In the genomic region with DNA sequence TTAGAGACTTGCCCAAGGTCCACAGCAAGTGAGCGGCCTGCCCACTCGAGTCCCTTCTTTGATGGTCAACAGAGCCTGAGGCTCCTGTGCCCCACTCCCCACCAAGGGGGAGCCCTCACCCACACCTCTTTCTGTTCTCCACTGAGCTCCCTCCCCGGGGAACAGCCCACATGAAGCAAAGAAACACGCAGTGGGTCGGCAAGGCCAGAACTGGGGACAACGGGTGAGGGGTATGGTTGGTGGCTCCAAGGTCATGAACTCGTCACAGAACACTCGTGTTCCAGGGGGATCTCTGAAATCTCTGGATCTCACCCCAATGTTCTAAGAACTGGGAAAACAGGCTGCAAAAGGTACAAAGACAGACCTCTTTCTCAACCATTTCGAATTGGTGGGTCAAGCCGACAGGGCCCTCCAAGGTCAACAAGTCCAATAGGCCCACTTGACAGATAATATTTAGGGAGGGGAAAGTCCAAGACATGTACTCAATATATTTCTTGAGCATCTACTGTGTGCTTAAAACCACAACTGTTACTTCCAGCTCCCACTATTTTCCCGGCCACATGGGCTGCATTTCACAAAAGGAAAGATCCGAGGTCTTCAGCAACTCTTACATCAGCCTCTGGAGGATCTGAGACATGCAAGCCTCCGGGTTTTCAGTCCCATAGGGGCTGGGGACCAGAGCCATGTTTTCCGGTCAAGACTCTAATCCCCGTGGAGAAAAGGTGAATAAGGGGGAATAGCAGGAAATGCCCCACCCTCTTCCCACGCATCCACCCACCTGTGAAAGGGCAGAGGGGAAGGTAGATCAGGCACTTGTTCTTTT, we compare ENCODE assay signal across 10 cellular contexts. TPM values are rescaled to one million over a fixed set of nuclear protein-coding genes. Genes with fewer than 3 reads are reported as not detected.
DNase-seq lines count a peak whose midpoint lies in the region; ATAC-seq and TF ChIP-seq lines count a peak whose summit lies in the region.
"Had no signal": no experiment of that assay in that cellular context is flagged by ENCODE, and none has a peak within 500 bp of the region (broad histone marks: within the 10 kb centered on the region; RNA-seq: fewer than 3 reads in every experiment).

No MANE protein-coding gene starts in this region.

- H3K4me1 Mint-ChIP-seq in T-helper 2 cell treated with Interferon-gamma antibody and Interleukin-4, amounts not matched to agents 5 μg/mL and 100 μg/mL, for 36 hours (ENCODE audit: low read depth), result peaks cover 2% of the 10 kb centered on the region
- peaks cover 0 to 8% of the 10 kb centered on the region in 2 donors for H3K4me1 Mint-ChIP-seq in effector memory CD8-positive, alpha-beta T cell (ENCODE audit: low read depth in 2 of 2)
- peaks cover 21% of the 10 kb centered on the region for H3K4me1 Mint-ChIP-seq in neural crest cell

- peaks cover 26% of the 10 kb centered on the region for H3K27me3 Mint-ChIP-seq in T-helper 2 cell treated with Interferon-gamma antibody and Interleukin-4, amounts not matched to agents 5 μg/mL and 100 μg/mL, for 36 hours (ENCODE audit: low read depth)
- peaks cover 31 to 43% of the 10 kb centered on the region in 2 donors for H3K27me3 Mint-ChIP-seq in effector memory CD8-positive, alpha-beta T cell
- peaks cover 39% of the 10 kb centered on the region for H3K27me3 Mint-ChIP-seq in neural crest cell (ENCODE audit: low read depth)

- DNase-seq in T-helper 2 cell treated with Interferon-gamma antibody and Interleukin-4, amounts not matched to agents 5 μg/mL and 100 μg/mL, for 36 hours (ENCODE audit: low spot score), result no peak
- DNase-seq in T-helper 2 cell, result no peak
- no peak for DNase-seq in Jurkat, Clone E6-1 (ENCODE audit: low read depth, low spot score)
- no peak for DNase-seq in effector memory CD8-positive, alpha-beta T cell
- DNase-seq in neural crest cell (ENCODE audit: low read depth, low spot score), result no peak
- no peak for DNase-seq in GF-D8 (lab: John Stamatoyannopoulos, UW)
- DNase-seq in right cardiac atrium, result no peak
- no peak for DNase-seq in NCI-H526 (lab: John Stamatoyannopoulos, UW)
- DNase-seq: activated naive CD4-positive, alpha-beta T cell treated with anti-CD3 and anti-CD28 coated beads, Interleukin-2, amount 50 U/mL, for 16 hours had no signal

- H3K9me3 ChIP-seq in right cardiac atrium (ENCODE audit: control insufficient read depth, low read length), result no peaks in the 10 kb centered on the region

- no peaks in the 10 kb centered on the region for H3K36me3 Mint-ChIP-seq in T-helper 2 cell treated with Interferon-gamma antibody and Interleukin-4, amounts not matched to agents 5 μg/mL and 100 μg/mL, for 36 hours (ENCODE audit: low read depth)
- H3K36me3 Mint-ChIP-seq in effector memory CD8-positive, alpha-beta T cell (ENCODE audit: insufficient read depth), result peaks cover 3% of the 10 kb centered on the region
- no peaks in the 10 kb centered on the region for H3K36me3 Mint-ChIP-seq in neural crest cell (ENCODE audit: low read depth)

- no peaks in the 10 kb centered on the region for H3K27me3 ChIP-seq in right cardiac atrium (ENCODE audit: control insufficient read depth, insufficient read depth)

- H3K4me3 ChIP-seq in Jurkat, Clone E6-1 (ENCODE audit: low read length), result peak overlapping the region; percentile 47; the same call in 1 of the 2 replicates
- no peak overlapping the region for H3K4me3 ChIP-seq in right cardiac atrium (ENCODE audit: low read length)

- intact Hi-C loops in right cardiac atrium (cut with DNase I), result no loop called here

- H3K4me1 ChIP-seq in right cardiac atrium (ENCODE audit: control insufficient read depth, insufficient read depth, low read length), result peaks cover 30% of the 10 kb centered on the region

- peak overlapping the region; percentile 46 for H3K4me3 Mint-ChIP-seq in T-helper 2 cell treated with Interferon-gamma antibody and Interleukin-4, amounts not matched to agents 5 μg/mL and 100 μg/mL, for 36 hours
- peak overlapping the region; percentile 60 to 72 for H3K4me3 Mint-ChIP-seq in effector memory CD8-positive, alpha-beta T cell
- H3K4me3 Mint-ChIP-seq in neural crest cell, result peak overlapping the region; percentile 67

- no peak for ATAC-seq in effector memory CD8-positive, alpha-beta T cell (replicated peaks)
- ATAC-seq in right cardiac atrium, result no peak

- no peak overlapping the region for H3K27ac Mint-ChIP-seq in T-helper 2 cell treated with Interferon-gamma antibody and Interleukin-4, amounts not matched to agents 5 μg/mL and 100 μg/mL, for 36 hours
- H3K27ac Mint-ChIP-seq in effector memory CD8-positive, alpha-beta T cell, result no peak overlapping the region
- H3K27ac Mint-ChIP-seq in neural crest cell (ENCODE audit: unreplicated experiment), result no peak overlapping the region

- no peak overlapping the region for H3K27ac ChIP-seq in right cardiac atrium (ENCODE audit: low read length)
- H3K27ac ChIP-seq: 22Rv1 had no signal

- no peak for TF ChIP-seq CTCF in neural crest cell (conservative IDR thresholded peaks at IDR 0.05)

- 56% methylated on average over 16 of the region's 16 CpGs for WGBS in right cardiac atrium

- no peaks in the 10 kb centered on the region for H3K9me3 Mint-ChIP-seq in T-helper 2 cell treated with Interferon-gamma antibody and Interleukin-4, amounts not matched to agents 5 μg/mL and 100 μg/mL, for 36 hours
- H3K9me3 Mint-ChIP-seq in effector memory CD8-positive, alpha-beta T cell, result no peaks in the 10 kb centered on the region
- H3K9me3 Mint-ChIP-seq in neural crest cell, result no peaks in the 10 kb centered on the region

RNA-seq across cellular contexts. Expression of a gene that starts 1.1 kb away (rescaled TPM):
- 14.9 TPM for polyA plus RNA-seq in Jurkat, Clone E6-1 (2012; ENCODE audit: insufficient read depth, insufficient read length)
- total RNA-seq in neural crest cell, result 5.3 and 7.4 TPM in 2 replicates
- total RNA-seq in right cardiac atrium, result 10 to 100 TPM; 15.3 to 18.7 (median 16.4) TPM
- polyA plus RNA-seq in right cardiac atrium, result 18.4 TPM
